In genomic region chr11:12009617-12010321, GRCh38 we compare ENCODE assay signal across 9 cellular contexts. TPM values are rescaled to one million over a fixed set of nuclear protein-coding genes. Genes with fewer than 3 reads are reported as not detected.
DNase-seq lines count a peak whose midpoint lies in the region; ATAC-seq and TF ChIP-seq lines count a peak whose summit lies in the region.
"Had no signal": no experiment of that assay in that cellular context is flagged by ENCODE, and none has a peak within 500 bp of the region (broad histone marks: within the 10 kb centered on the region; RNA-seq: fewer than 3 reads in every experiment).

No MANE protein-coding gene starts in this region.

- H3K9me3 ChIP-seq in thoracic aorta = no peaks in the 10 kb centered on the region
- H3K9me3 ChIP-seq: adrenal gland had no signal

- no peaks in the 10 kb centered on the region for H3K9me3 Mint-ChIP-seq in activated T-cell treated with anti-CD3 and anti-CD28 coated beads, Interleukin-2, amount 50 U/mL, for 24 hours
- H3K9me3 Mint-ChIP-seq in MCF 10A (ENCODE audit: unreplicated experiment) = no peaks in the 10 kb centered on the region

- no peaks in the 10 kb centered on the region for H3K36me3 Mint-ChIP-seq in activated T-cell treated with anti-CD3 and anti-CD28 coated beads, Interleukin-2, amount 50 U/mL, for 24 hours (ENCODE audit: low read depth)
- peaks cover 5% of the 10 kb centered on the region for H3K36me3 Mint-ChIP-seq in MCF 10A (ENCODE audit: insufficient read depth, unreplicated experiment)

- BruUV-seq in MCF 10A (replicated peaks; lab: Mats Ljungman, UMichigan) = no TSS peak

- TF ChIP-seq CTCF in MCF 10A (IDR thresholded peaks at IDR 0.05; ENCODE audit: unreplicated experiment) (no peak), thoracic aorta (IDR thresholded peaks at IDR 0.05) (no peak)

- no peak for ATAC-seq in thoracic aorta (ENCODE audit: insufficient number of reproducible peaks, low FRiP score, low read depth)

- H3K27me3 ChIP-seq in thoracic aorta (replicated peaks; ENCODE audit: insufficient read depth) = no peaks in the 10 kb centered on the region

- H3K27ac Mint-ChIP-seq in activated T-cell treated with anti-CD3 and anti-CD28 coated beads, Interleukin-2, amount 50 U/mL, for 24 hours = no peak overlapping the region
- H3K27ac Mint-ChIP-seq in MCF 10A (ENCODE audit: low read depth, unreplicated experiment) = no peak overlapping the region

- peaks cover 12% of the 10 kb centered on the region for H3K4me1 Mint-ChIP-seq in activated T-cell treated with anti-CD3 and anti-CD28 coated beads, Interleukin-2, amount 50 U/mL, for 24 hours (ENCODE audit: low read depth)
- H3K4me1 Mint-ChIP-seq in MCF 10A (ENCODE audit: insufficient read depth, unreplicated experiment) = peaks cover 14% of the 10 kb centered on the region

- POLR2A ChIA-PET in MCF 10A (lab: Yijun Ruan, JAX) = interaction anchor here (0.6 kb wide), 1 partner anchor 254 kb away, joined by 3 read pairs; no protein-coding TSS in a partner anchor

- H3K36me3 ChIP-seq in thoracic aorta = no peaks in the 10 kb centered on the region
- H3K36me3 ChIP-seq: adrenal gland had no signal

- no peak for DNase-seq in activated T-cell treated with anti-CD3 and anti-CD28 coated beads, Interleukin-2, amount 50 U/mL, for 24 hours
- no peak for DNase-seq in activated T-cell treated with anti-CD3 and anti-CD28 coated beads, Interleukin-2, amount 50 U/mL, for 1 hour
- DNase-seq in MCF 10A (ENCODE audit: unreplicated experiment) (no peak), iPS-NIHi7 (ENCODE audit: extremely low spot score) (peak; percentile 20), thoracic aorta (ENCODE audit: low spot score) (no peak), HPDE6-E6E7 (ENCODE audit: extremely low spot score) (no peak)
- DNase-seq in stimulated activated CD4-positive, alpha-beta T cell treated with anti-CD3 and anti-CD28 coated beads, Interleukin-4, amount 100 ng/mL, for 4 hours = no peak
- DNase-seq in stimulated activated naive CD4-positive, alpha-beta T cell treated with Interleukin-2 at 50 U/mL for 16 hours (lab: John Stamatoyannopoulos, UW) = no peak

- intact Hi-C loops in MCF 10A (cut with micrococcal nuclease) = no loop called here

- H3K27me3 Mint-ChIP-seq in activated T-cell treated with anti-CD3 and anti-CD28 coated beads, Interleukin-2, amount 50 U/mL, for 24 hours = peaks cover 71% of the 10 kb centered on the region
- peaks cover 13% of the 10 kb centered on the region for H3K27me3 Mint-ChIP-seq in MCF 10A (ENCODE audit: insufficient read depth, unreplicated experiment)

- CTCF ChIA-PET in MCF 10A (lab: Yijun Ruan, JAX) = no interaction called here

- peaks cover 8 to 38% of the 10 kb centered on the region in 2 donors for H3K4me1 ChIP-seq in thoracic aorta (ENCODE audit: control insufficient read depth in 1 of 2, low read depth in 2 of 2)

- peak overlapping the region; percentile 73 for H3K4me3 ChIP-seq in thoracic aorta

- H3K27ac ChIP-seq in thoracic aorta = peak overlapping the region; percentile 54 to 73

- H3K4me3 Mint-ChIP-seq in activated T-cell treated with anti-CD3 and anti-CD28 coated beads, Interleukin-2, amount 50 U/mL, for 24 hours = peak overlapping the region; percentile 65
- H3K4me3 Mint-ChIP-seq in MCF 10A (ENCODE audit: unreplicated experiment) = peak overlapping the region; percentile 55

RNA-seq across cellular contexts. Expression of gene DKK3, which starts 1.3 kb away (rescaled TPM):
- 0.25 and 0.33 TPM in 2 replicates for total RNA-seq in MCF 10A (2022)
- total RNA-seq in thoracic aorta = 100 to 1,000 TPM; 732 to 847 TPM

Comparison
In these comparisons a context has a peak if more than half of its experiments do, and no peak if none do; other contexts are left out.
1. RNA of gene DKK3, which starts 1.3 kb away (total RNA-seq): 732 to 847 TPM in thoracic aorta; 0.25 to 0.33 TPM in MCF 10A; every median in the first group is over 100 times any median in the second.